In the genomic region with DNA sequence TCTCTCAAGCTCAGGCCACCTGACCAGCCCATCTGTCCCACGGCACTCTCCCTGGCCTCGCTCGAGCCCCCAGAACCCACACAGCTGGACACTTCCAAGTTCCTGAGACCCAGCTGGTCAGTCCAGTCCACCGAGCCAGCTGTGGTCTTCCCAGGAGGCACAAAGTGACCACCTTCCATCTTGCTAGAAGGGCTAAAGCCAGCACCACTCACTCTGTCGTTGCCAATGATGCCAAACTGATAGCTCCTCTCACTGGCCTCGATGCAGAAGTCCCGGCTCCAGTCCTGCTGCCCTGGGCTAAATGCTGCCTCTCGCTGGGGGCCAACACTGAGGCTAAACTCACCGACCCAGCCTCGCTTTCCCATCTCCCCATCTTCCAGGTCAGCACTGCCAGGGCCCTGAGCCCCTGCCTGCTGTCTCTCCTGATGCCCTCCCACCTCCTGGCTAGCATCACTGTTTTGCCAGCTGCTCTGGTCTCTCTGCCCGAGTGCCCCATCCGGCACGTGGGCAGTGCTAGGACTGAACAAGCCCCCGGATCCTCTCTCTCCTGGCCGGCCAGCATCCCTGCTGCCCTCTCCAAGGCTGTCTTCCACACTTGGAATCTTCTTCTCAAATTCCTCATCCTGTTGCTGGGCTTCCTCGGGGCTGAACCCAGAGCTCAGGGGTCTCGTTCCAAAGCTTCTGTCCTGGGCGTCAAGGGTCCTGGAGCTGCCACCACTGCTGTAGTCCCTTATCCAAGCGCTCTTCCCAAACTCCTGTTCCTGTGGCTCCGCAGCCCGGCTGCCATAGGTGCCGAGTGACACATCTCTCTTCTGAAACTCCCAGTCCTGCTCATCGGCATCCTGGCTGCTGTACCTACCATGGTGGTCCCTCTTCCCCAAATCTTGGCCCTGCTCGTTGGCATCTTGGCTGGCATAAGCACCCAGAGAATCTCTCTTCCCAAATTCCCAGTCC, we compare ENCODE assay signal across 1 cellular context.
TF ChIP-seq lines count a peak whose summit lies in the region.

No MANE protein-coding gene starts in this region.

TF ChIP-seq in liver, 16 proteins besides CTCF, POLR2A, EP300 and RAD21 (continued from another document):
- TF ChIP-seq, protein P1, sequence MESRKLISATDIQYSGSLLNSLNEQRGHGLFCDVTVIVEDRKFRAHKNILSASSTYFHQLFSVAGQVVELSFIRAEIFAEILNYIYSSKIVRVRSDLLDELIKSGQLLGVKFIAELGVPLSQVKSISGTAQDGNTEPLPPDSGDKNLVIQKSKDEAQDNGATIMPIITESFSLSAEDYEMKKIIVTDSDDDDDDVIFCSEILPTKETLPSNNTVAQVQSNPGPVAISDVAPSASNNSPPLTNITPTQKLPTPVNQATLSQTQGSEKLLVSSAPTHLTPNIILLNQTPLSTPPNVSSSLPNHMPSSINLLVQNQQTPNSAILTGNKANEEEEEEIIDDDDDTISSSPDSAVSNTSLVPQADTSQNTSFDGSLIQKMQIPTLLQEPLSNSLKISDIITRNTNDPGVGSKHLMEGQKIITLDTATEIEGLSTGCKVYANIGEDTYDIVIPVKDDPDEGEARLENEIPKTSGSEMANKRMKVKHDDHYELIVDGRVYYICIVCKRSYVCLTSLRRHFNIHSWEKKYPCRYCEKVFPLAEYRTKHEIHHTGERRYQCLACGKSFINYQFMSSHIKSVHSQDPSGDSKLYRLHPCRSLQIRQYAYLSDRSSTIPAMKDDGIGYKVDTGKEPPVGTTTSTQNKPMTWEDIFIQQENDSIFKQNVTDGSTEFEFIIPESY (IDR thresholded peaks at IDR 0.05): no peak
- no peak for TF ChIP-seq HNF4G (IDR thresholded peaks at IDR 0.05)
- TF ChIP-seq FOXA2 (IDR thresholded peaks at IDR 0.05): no peak
- TF ChIP-seq SP1 (IDR thresholded peaks at IDR 0.05): no peak
